Comparison of ENCODE assay signal across 2 cellular contexts in genomic region chr5:88051148-88051547, GRCh38.
TF ChIP-seq lines count a peak whose summit lies in the region.

No MANE protein-coding gene starts in this region.

TF ChIP-seq in GM23338, 12 proteins besides CTCF, POLR2A, EP300 and RAD21:
- TF ChIP-seq REST (IDR thresholded peaks at IDR 0.05; ENCODE audit: unreplicated experiment) (no peak), EZH2phosphoT487 (IDR thresholded peaks at IDR 0.05; ENCODE audit: unreplicated experiment) (no peak), ZNF331 (CRISPR knock-in tag; IDR thresholded peaks at IDR 0.05; ENCODE audit: low read depth) (no peak), JUNB (IDR thresholded peaks at IDR 0.05; ENCODE audit: unreplicated experiment) (no peak), POLR2AphosphoS5 (IDR thresholded peaks at IDR 0.05; ENCODE audit: low read depth) (no peak), NANOG (IDR thresholded peaks at IDR 0.05; ENCODE audit: borderline replicate concordance) (no peak), ZNF462 (CRISPR knock-in tag; IDR thresholded peaks at IDR 0.05) (no peak), EZH2 (IDR thresholded peaks at IDR 0.05; ENCODE audit: low read depth, unreplicated experiment) (no peak), CREB1 (CRISPR knock-in tag; IDR thresholded peaks at IDR 0.05; ENCODE audit: low read depth) (no peak), ZNF114 (CRISPR knock-in tag; IDR thresholded peaks at IDR 0.05) (no peak), STAT1 (IDR thresholded peaks at IDR 0.05; ENCODE audit: unreplicated experiment) (no peak)
- TF ChIP-seq, protein P1, sequence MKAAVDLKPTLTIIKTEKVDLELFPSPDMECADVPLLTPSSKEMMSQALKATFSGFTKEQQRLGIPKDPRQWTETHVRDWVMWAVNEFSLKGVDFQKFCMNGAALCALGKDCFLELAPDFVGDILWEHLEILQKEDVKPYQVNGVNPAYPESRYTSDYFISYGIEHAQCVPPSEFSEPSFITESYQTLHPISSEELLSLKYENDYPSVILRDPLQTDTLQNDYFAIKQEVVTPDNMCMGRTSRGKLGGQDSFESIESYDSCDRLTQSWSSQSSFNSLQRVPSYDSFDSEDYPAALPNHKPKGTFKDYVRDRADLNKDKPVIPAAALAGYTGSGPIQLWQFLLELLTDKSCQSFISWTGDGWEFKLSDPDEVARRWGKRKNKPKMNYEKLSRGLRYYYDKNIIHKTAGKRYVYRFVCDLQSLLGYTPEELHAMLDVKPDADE (IDR thresholded peaks at IDR 0.05) = no peak

TF ChIP-seq in neural cell, 6 proteins besides CTCF, POLR2A, EP300 and RAD21 (continued from another document):
- TF ChIP-seq REST (IDR thresholded peaks at IDR 0.05; ENCODE audit: borderline replicate concordance) (no peak), EZH2 (IDR thresholded peaks at IDR 0.05; ENCODE audit: borderline replicate concordance, insufficient read depth, low read length, poor library complexity, severe bottlenecking) (no peak)
